2 cellular contexts compared by ENCODE assay signal in genomic region chr3:10310578-10310977, GRCh38.
A peak's percentile ranks its signal among the peaks of the same experiment; 100 is the strongest.
TF ChIP-seq lines count a peak whose summit lies in the region.

No MANE protein-coding gene starts in this region.

TF ChIP-seq in IMR-90, 13 proteins besides CTCF, POLR2A, EP300 and RAD21:
- TF ChIP-seq MAFK (IDR thresholded peaks at IDR 0.05; ENCODE audit: low read depth, low read length) (peak; percentile 92), FOS (IDR thresholded peaks at IDR 0.05; ENCODE audit: low read depth, low read length) (0 out of 2 replicates have a peak, but pooled peaks have one; percentile 45), NFE2L2 (IDR thresholded peaks at IDR 0.05; ENCODE audit: low read depth, low read length) (peak; percentile 97), RCOR1 (IDR thresholded peaks at IDR 0.05; ENCODE audit: insufficient replicate concordance, low read length) (no peak)

TF ChIP-seq in H1, 55 proteins besides CTCF, POLR2A, EP300 and RAD21:
- TF ChIP-seq EGR1 (IDR thresholded peaks at IDR 0.05; ENCODE audit: borderline replicate concordance, low read depth, low read length) (no peak), POU5F1 (IDR thresholded peaks at IDR 0.05; ENCODE audit: low read depth, low read length) (no peak), BACH1 (IDR thresholded peaks at IDR 0.05; ENCODE audit: low read length) (0 out of 2 replicates have a peak, but pooled peaks have one; percentile 19), CBX5 (IDR thresholded peaks at IDR 0.05; ENCODE audit: low read depth, low read length) (no peak), BRCA1 (IDR thresholded peaks at IDR 0.05; ENCODE audit: low read depth, low read length) (no peak), GTF2F1 (IDR thresholded peaks at IDR 0.05; ENCODE audit: borderline replicate concordance, low read depth, low read length) (no peak), RXRA (IDR thresholded peaks at IDR 0.05; ENCODE audit: insufficient read depth, low read depth, low read length) (no peak), SIX5 (IDR thresholded peaks at IDR 0.05; ENCODE audit: low read depth, low read length) (no peak)
